Comparison of ENCODE assay signal across 31 cellular contexts in genomic region chr6:159906400-159906799, GRCh38. TPM values are rescaled to one million over a fixed set of nuclear protein-coding genes. Genes with fewer than 3 reads are reported as not detected.
DNase-seq lines count a peak whose midpoint lies in the region; ATAC-seq, FAIRE-seq and TF ChIP-seq lines count a peak whose summit lies in the region.
"Had no signal": no experiment of that assay in that cellular context is flagged by ENCODE, and none has a peak within 500 bp of the region (broad histone marks: within the 10 kb centered on the region; RNA-seq: fewer than 3 reads in every experiment).

No MANE protein-coding gene starts in this region.

- CTCF ChIA-PET in K562 (lab: Yijun Ruan, JAX; ENCODE audit: low intra/inter-chr PET ratio), result no interaction called here

- WGBS in K562 (ENCODE audit: insufficient coverage, low coverage, missing lambda C conversion rate), result 3% methylated on average over 3 of the region's 3 CpGs

- no peak for ATAC-seq in K562
- ATAC-seq: GM12878 had no signal

- peaks cover 81 to 88% of the 10 kb centered on the region in 2 experiments for H3K27me3 ChIP-seq in K562 (ENCODE audit: control insufficient read depth in 2 of 2, insufficient read depth in 2 of 2, low read length in 2 of 2)
- H3K27me3 ChIP-seq: BLaER1 had no signal

- no peaks in the 10 kb centered on the region for H3K79me2 ChIP-seq in K562 (ENCODE audit: control insufficient read depth, insufficient read depth, low read length)

- H2AFZ ChIP-seq in K562 (ENCODE audit: low read depth, low read length), result no peak overlapping the region

- TF ChIP-seq EP300 in K562 (IDR thresholded peaks at IDR 0.05; ENCODE audit: low read length), result no peak

- H3K27ac ChIP-seq in K562 (ENCODE audit: extremely low read depth, low read depth, low read length) (no peak overlapping the region), coronary artery (no peak overlapping the region)
- H3K27ac ChIP-seq: BLaER1 had no signal

- 0 out of 2 replicates have a peak, but pooled peaks cover 2% of the 10 kb centered on the region for H3K9me3 ChIP-seq in K562 (replicated peaks; ENCODE audit: control insufficient read depth, insufficient read depth, low read depth, low read length)
- H3K9me3 ChIP-seq: BE2C, BLaER1 had no signal

- H3K9ac ChIP-seq in K562 (ENCODE audit: insufficient read depth in 1 of 2, low read depth in 2 of 2, low read length in 2 of 2), result no peak overlapping the region
- H3K9ac ChIP-seq: BLaER1 had no signal

- no peaks in the 10 kb centered on the region for H3K9me1 ChIP-seq in K562 (ENCODE audit: control insufficient read depth, insufficient read depth, low read length)

- H3K4me2 ChIP-seq in K562 (ENCODE audit: insufficient read depth, low read length), result no peak overlapping the region
- H3K4me2 ChIP-seq: BLaER1 had no signal

- DNase-seq in NCI-H2171 treated with DMSO at 0.1 percent for 48 hours (lab: John Stamatoyannopoulos, UW) (peak; percentile 47), NCI-H2171 (lab: John Stamatoyannopoulos, UW) (no peak), K562 (ENCODE audit: extremely low read depth in 1 of 4, low spot score in 3 of 4) (no peak), coronary artery (ENCODE audit: low spot score) (peak; percentile 55), epidermal melanocyte (ENCODE audit: insufficient read length, low spot score) (no peak), HCEC 1CT (no peak)
- DNase-seq: 8988T; ACHN; BE2C; C1 segment of cervical spinal cord; CD4-positive, alpha-beta memory T cell; CD4-positive, CD25-positive, alpha-beta regulatory T cell; CD8-positive, alpha-beta memory T cell; COR-L47; DMS 273 treated with DMSO at 0.1 percent for 48 hours; DMS153; DMS53; DMS79; DND-41; EL; GDM1 had no signal

- no peaks in the 10 kb centered on the region for H3K4me1 ChIP-seq in K562 (replicated peaks in 1 of 2; ENCODE audit: control insufficient read depth in 2 of 2, insufficient read depth in 2 of 2, low read length in 2 of 2)
- H3K4me1 ChIP-seq: BE2C had no signal

- POLR2A ChIA-PET in K562 (lab: Yijun Ruan, JAX), result interaction anchor here (0.6 to 1.6 kb wide), 3 partner anchors 15 to 265 kb away, joined by 3 to 4 read pairs (median 3); partner anchors contain the start of gene MAS1

- H3K36me3 ChIP-seq in K562 (ENCODE audit: control insufficient read depth, insufficient read depth, low read length), result no peaks in the 10 kb centered on the region
- H3K36me3 ChIP-seq: BE2C, BLaER1 had no signal

- BruUV-seq in K562 (replicated peaks; lab: Mats Ljungman, UMichigan), result no TSS peak

- no peak for TF ChIP-seq RAD21 in K562 (CRISPR knock-in tag; conservative IDR thresholded peaks at IDR 0.05 in 1 of 2, IDR thresholded peaks at IDR 0.05 in 1 of 2)

- intact Hi-C loops in K562 (cut with micrococcal nuclease), result no loop called here

- no peak overlapping the region for H3K4me3 ChIP-seq in K562
- no peak overlapping the region for H3K4me3 ChIP-seq in coronary artery
- H3K4me3 ChIP-seq: BLaER1, GM12878 had no signal

- in situ Hi-C loops in K562 (cut with MboI), result no loop called here

- TF ChIP-seq CTCF in K562 (IDR thresholded peaks at IDR 0.05 in 2 of 3, conservative IDR thresholded peaks at IDR 0.05 in 1 of 3; ENCODE audit: insufficient read depth in 2 of 3, low read depth in 1 of 3, low read length in 3 of 3) (no peak), coronary artery (IDR thresholded peaks at IDR 0.05) (no peak)

- TF ChIP-seq POLR2A in K562 (conservative IDR thresholded peaks at IDR 0.05), result no peak

- no peaks in the 10 kb centered on the region for H4K20me1 ChIP-seq in K562 (replicated peaks; ENCODE audit: control insufficient read depth, insufficient read depth, low read length)
- H4K20me1 ChIP-seq: BLaER1 had no signal

- no peak for FAIRE-seq in K562 (lab: Jason Lieb, UNC)
- FAIRE-seq: A204.1, GM12878, GM12892, GM18507 had no signal

TF ChIP-seq in K562, 482 proteins besides CTCF, POLR2A, EP300 and RAD21:
- TF ChIP-seq, protein P1, sequence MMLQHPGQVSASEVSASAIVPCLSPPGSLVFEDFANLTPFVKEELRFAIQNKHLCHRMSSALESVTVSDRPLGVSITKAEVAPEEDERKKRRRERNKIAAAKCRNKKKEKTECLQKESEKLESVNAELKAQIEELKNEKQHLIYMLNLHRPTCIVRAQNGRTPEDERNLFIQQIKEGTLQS (IDR thresholded peaks at IDR 0.05), result no peak
- TF ChIP-seq, protein P1 (CRISPR knock-in tag; conservative IDR thresholded peaks at IDR 0.05), result no peak
- no peak for TF ChIP-seq EP400 (IDR thresholded peaks at IDR 0.05)
- no peak for TF ChIP-seq TRIM25 (IDR thresholded peaks at IDR 0.05; ENCODE audit: borderline replicate concordance)
- peak; percentile 52 for TF ChIP-seq NFIC (IDR thresholded peaks at IDR 0.05)
- no peak for TF ChIP-seq ZNF239 (CRISPR knock-in tag; IDR thresholded peaks at IDR 0.05)
- peak; percentile 20; the same call in 1 of the 2 replicates for TF ChIP-seq CBFA2T3 (IDR thresholded peaks at IDR 0.05)
- 0 out of 2 replicates have a peak, but pooled peaks have one; percentile 13 for TF ChIP-seq TEAD4 (IDR thresholded peaks at IDR 0.05; ENCODE audit: low read length)
- TF ChIP-seq TEAD4 (CRISPR knock-in tag; IDR thresholded peaks at IDR 0.05; ENCODE audit: borderline replicate concordance), result no peak

RNA-seq across cellular contexts. Expression of gene MAS1, which starts 15.6 kb away (rescaled TPM):
- total RNA-seq in K562 (2011; cell fraction: chromatin; rRNA removed; ENCODE audit: low replicate concordance), result not detected in 2 replicates
- not detected in 2 replicates for total RNA-seq in K562 (2011; cell fraction: nucleolus; rRNA removed)
- total RNA-seq in K562 (2011; cell fraction: nucleoplasm; rRNA removed), result not detected in 2 replicates
- total RNA-seq in K562 (2014; rRNA removed), result not detected in 2 replicates
- total RNA-seq in K562 (2014; rRNA removed; fragmentation: Illumina TruSeq; extraction: Trizol), result not detected in 2 replicates
- total RNA-seq in K562 (2015; rRNA removed; fragmentation: Illumina TruSeq; extraction: Trizol), result not detected in 2 replicates
- not detected in 2 replicates for total RNA-seq in K562 (2021)
- polyA plus RNA-seq in K562 (2011; rRNA removed), result not detected in 2 replicates
- polyA plus RNA-seq in K562 (2011; cell fraction: cytosol; rRNA removed), result not detected in 2 replicates
- not detected in 2 replicates for polyA plus RNA-seq in K562 (2011; cell fraction: nucleus; rRNA removed)
- polyA plus RNA-seq in K562 (2012), result not detected in 2 replicates
- not detected in 2 replicates for polyA plus RNA-seq in K562 (2014; fragmentation: Illumina TruSeq; extraction: Trizol)
- not detected for polyA plus RNA-seq in K562 (2014; fragmentation: Nextera tagmentation; extraction: Ambion mirVana)
- polyA plus RNA-seq in K562 (2014; rRNA removed), result not detected in 2 replicates
- not detected in 2 replicates for polyA minus RNA-seq in K562 (2011; rRNA and poly(A)+ RNA removed)
- not detected in 2 replicates for polyA minus RNA-seq in K562 (2011; cell fraction: cytosol; rRNA and poly(A)+ RNA removed)
- polyA minus RNA-seq in K562 (2011; cell fraction: nucleus; rRNA and poly(A)+ RNA removed), result not detected in 2 replicates
- total RNA-seq: A673; CD4-positive, alpha-beta memory T cell; CD4-positive, CD25-positive, alpha-beta regulatory T cell; CD8-positive, alpha-beta memory T cell; Daoy; G401 had no signal
- polyA plus RNA-seq: AG04450; CD14-positive monocyte; CD4-positive, alpha-beta memory T cell; CD4-positive, CD25-positive, alpha-beta regulatory T cell; CD8-positive, alpha-beta memory T cell had no signal

Comparison
In these comparisons a context has a peak if more than half of its experiments do, and no peak if none do; other contexts are left out.
1. DNase-seq: peak in NCI-H2171 treated with DMSO at 0.1 percent for 48 hours (single experiment) and coronary artery (single experiment); none in NCI-H2171 (single experiment), K562 (0 of 4), epidermal melanocyte (single experiment) and HCEC 1CT (single experiment).